In genomic region chr21:31335957-31336738, GRCh38 we compare ENCODE assay signal across 10 cellular contexts. TPM values are rescaled to one million over a fixed set of nuclear protein-coding genes. Genes with fewer than 3 reads are reported as not detected.
A peak's percentile ranks its signal among the peaks of the same experiment; 100 is the strongest.
DNase-seq lines count a peak whose midpoint lies in the region; ATAC-seq and TF ChIP-seq lines count a peak whose summit lies in the region.
"Had no signal": no experiment of that assay in that cellular context is flagged by ENCODE, and none has a peak within 500 bp of the region (broad histone marks: within the 10 kb centered on the region; RNA-seq: fewer than 3 reads in every experiment).

No MANE protein-coding gene starts in this region.

- H3K36me3 ChIP-seq in RWPE2 (ENCODE audit: low read depth) (no peaks in the 10 kb centered on the region), smooth muscle cell (ENCODE audit: low read depth) (no peaks in the 10 kb centered on the region), prostate gland (no peaks in the 10 kb centered on the region)

- DNase-seq in activated CD8-positive, alpha-beta memory T cell treated with anti-CD3 and anti-CD28 coated beads for 24 hours, result peak; percentile 57
- DNase-seq in activated CD8-positive, alpha-beta memory T cell treated with anti-CD3 and anti-CD28 coated beads, Interleukin-2, amount 50 U/mL, for 4 hours, result no peak
- DNase-seq in RWPE2 (ENCODE audit: low spot score) (peak; percentile 66), fibroblast of mammary gland (ENCODE audit: low read depth) (peak; percentile 96), smooth muscle cell (lab: John Stamatoyannopoulos, UW; ENCODE audit: unreplicated experiment) (no peak), prostate gland (ENCODE audit: low spot score) (no peak), epidermal melanocyte (ENCODE audit: insufficient read length, low spot score) (no peak)
- DNase-seq: Calu3, OCI-M1 had no signal

- H3K27ac ChIP-seq in RWPE2 (ENCODE audit: poor library complexity, severe bottlenecking), result peak overlapping the region; percentile 4
- peak overlapping the region; percentile 86 for H3K27ac ChIP-seq in smooth muscle cell (ENCODE audit: low read depth)
- no peak overlapping the region for H3K27ac ChIP-seq in prostate gland

- peaks cover 18% of the 10 kb centered on the region for H3K4me1 ChIP-seq in RWPE2 (ENCODE audit: insufficient read depth, poor library complexity, severe bottlenecking)
- H3K4me1 ChIP-seq in smooth muscle cell (ENCODE audit: low read depth), result peaks cover 7% of the 10 kb centered on the region
- H3K4me1 ChIP-seq in prostate gland (replicated peaks), result no peaks in the 10 kb centered on the region

- H3K79me2 ChIP-seq in smooth muscle cell (ENCODE audit: low read depth), result peaks cover 4% of the 10 kb centered on the region

- H3K4me2 ChIP-seq in smooth muscle cell, result no peak overlapping the region

- WGBS in smooth muscle cell (ENCODE audit: low lambda C conversion rate), result 56% methylated on average over 12 of the region's 12 CpGs
- WGBS in prostate gland, result 84% methylated on average over 12 of the region's 12 CpGs

- intact Hi-C loops in prostate gland (cut with DNase I), result no loop called here

- H4K20me1 ChIP-seq in smooth muscle cell (ENCODE audit: low read depth), result no peaks in the 10 kb centered on the region

- H3K9ac ChIP-seq in smooth muscle cell (ENCODE audit: low read depth), result peak overlapping the region; percentile 4

- no peak for TF ChIP-seq CTCF in RWPE2 (IDR thresholded peaks at IDR 0.05; ENCODE audit: poor library complexity, severe bottlenecking)
- no peak for TF ChIP-seq CTCF in fibroblast of mammary gland (conservative IDR thresholded peaks at IDR 0.05; ENCODE audit: control insufficient read depth, insufficient read depth, low read depth, low read length)
- TF ChIP-seq CTCF in smooth muscle cell (IDR thresholded peaks at IDR 0.05; ENCODE audit: borderline replicate concordance, insufficient read depth, poor library complexity, severe bottlenecking), result no peak
- TF ChIP-seq CTCF in prostate gland (IDR thresholded peaks at IDR 0.05), result no peak

- ATAC-seq in RWPE2 (ENCODE audit: low read depth), result peak; percentile 94
- ATAC-seq in HG03432 (IDR thresholded peaks at IDR 0.05; ENCODE audit: unreplicated experiment), result no peak

- H3K9me3 ChIP-seq in RWPE2 (ENCODE audit: severe bottlenecking) (no peaks in the 10 kb centered on the region), smooth muscle cell (replicated peaks; ENCODE audit: low read depth) (no peaks in the 10 kb centered on the region), prostate gland (no peaks in the 10 kb centered on the region)

- H3K4me3 ChIP-seq in RWPE2 (ENCODE audit: severe bottlenecking) (no peak overlapping the region), fibroblast of mammary gland (ENCODE audit: control insufficient read depth, low read depth, low read length) (no peak overlapping the region), smooth muscle cell (no peak overlapping the region), prostate gland (no peak overlapping the region)

- TF ChIP-seq POLR2A in prostate gland (IDR thresholded peaks at IDR 0.05), result no peak

- H3F3A ChIP-seq in smooth muscle cell (ENCODE audit: low read depth), result no peaks in the 10 kb centered on the region

- H3K27me3 ChIP-seq in RWPE2 (ENCODE audit: insufficient read depth, poor library complexity, severe bottlenecking) (no peaks in the 10 kb centered on the region), smooth muscle cell (ENCODE audit: low read depth) (no peaks in the 10 kb centered on the region), prostate gland (replicated peaks; ENCODE audit: insufficient read depth) (no peaks in the 10 kb centered on the region)

- no peak overlapping the region for H2AFZ ChIP-seq in smooth muscle cell (ENCODE audit: low read depth)

RNA-seq across cellular contexts. Expression of gene TIAM1, which starts 7.9 kb away (rescaled TPM):
- total RNA-seq in smooth muscle cell (8.2 and 12.9 TPM in 2 replicates), prostate gland (10 to 100 TPM in 1 of 2 donors, 1 to 10 TPM in 1; 6.0 to 38.1 TPM)
- polyA plus RNA-seq in smooth muscle cell, result 3.2 and 4.8 TPM in 2 replicates

Comparison
In these comparisons a context has a peak if more than half of its experiments do, and no peak if none do; other contexts are left out.
1. DNase-seq: peak in activated CD8-positive, alpha-beta memory T cell treated with anti-CD3 and anti-CD28 coated beads for 24 hours (single experiment), RWPE2 (single experiment) and fibroblast of mammary gland (single experiment); none in activated CD8-positive, alpha-beta memory T cell treated with anti-CD3 and anti-CD28 coated beads, Interleukin-2, amount 50 U/mL, for 4 hours (single experiment), smooth muscle cell (single experiment), prostate gland (single experiment) and epidermal melanocyte (single experiment).
2. H3K27ac ChIP-seq: peak in RWPE2 (single experiment) and smooth muscle cell (single experiment); none in prostate gland (0 of 2).